In genomic region chr2:32624813-32625212, GRCh38 we compare ENCODE assay signal across 26 cellular contexts.
"Had no signal": no experiment of that assay in that cellular context is flagged by ENCODE, and none has a peak within 500 bp of the region (broad histone marks: within the 10 kb centered on the region; RNA-seq: fewer than 3 reads in every experiment).

No MANE protein-coding gene starts in this region.

- FAIRE-seq: pancreas had no signal

- H3K27me3 Mint-ChIP-seq: memory B cell; naive thymus-derived CD4-positive, alpha-beta T cell; stimulated activated naive B cell treated with anti-CD40 and anti-IgM and Interleukin-4, amounts not matched to agents 10 μg/mL and 1 μg/mL and 100 μg/mL, for 72 hours had no signal

- H3K9me3 Mint-ChIP-seq: memory B cell; stimulated activated naive B cell treated with anti-CD40 and anti-IgM and Interleukin-4, amounts not matched to agents 10 μg/mL and 1 μg/mL and 100 μg/mL, for 72 hours had no signal

- H3K4me2 ChIP-seq: hepatocyte had no signal

- DNase-seq: heart left ventricle; islet precursor cell; left ventricle myocardium inferior; midbrain; mucosa of descending colon; naive thymus-derived CD4-positive, alpha-beta T cell; pancreas; posterior cingulate gyrus; stimulated activated CD4-positive, alpha-beta T cell treated with anti-CD3 and anti-CD28 coated beads, Interleukin-12 subunit alpha, Interleukin-12 subunit beta, amount 100 ng/mL, for 4 hours; stimulated activated CD4-positive, alpha-beta T cell treated with anti-CD3 and anti-CD28 coated beads, Interleukin-15, amount 100 ng/mL, for 24 hours; stimulated activated CD4-positive, alpha-beta T cell treated with anti-CD3 and anti-CD28 coated beads, Interleukin-2, amount 100 ng/mL, for 24 hours; stimulated activated CD4-positive, alpha-beta T cell treated with anti-CD3 and anti-CD28 coated beads, Interleukin-4, amount 100 ng/mL, for 1 hour; stimulated activated naive B cell treated with anti-CD40 and anti-IgM and Interleukin-4, amounts not matched to agents 10 μg/mL and 1 μg/mL and 100 μg/mL, for 72 hours; stimulated activated naive CD8-positive, alpha-beta T cell treated with anti-CD3 and anti-CD28 coated beads, Interleukin-15, Interleukin-2, amounts not matched to agents 100 U/mL and 50 U/mL, for 24 hours; stomach; testis; thyroid gland; transverse colon; upper lobe of left lung had no signal

- H3K4me3 ChIP-seq: heart left ventricle, hepatocyte, left ventricle myocardium inferior, lung, mucosa of descending colon, pancreas, right atrium auricular region, skin epidermis, stomach, testis, thyroid gland, transverse colon, upper lobe of left lung, vagina had no signal

- H2AFZ ChIP-seq: hepatocyte had no signal

- ATAC-seq: heart left ventricle; mucosa of descending colon; naive thymus-derived CD4-positive, alpha-beta T cell; pancreas; sciatic nerve; stimulated activated naive B cell treated with anti-CD40 and anti-IgM and Interleukin-4, amounts not matched to agents 10 μg/mL and 1 μg/mL and 100 μg/mL, for 72 hours; stimulated activated naive CD8-positive, alpha-beta T cell treated with anti-CD3 and anti-CD28 coated beads, Interleukin-15, Interleukin-2, amounts not matched to agents 100 U/mL and 50 U/mL, for 24 hours had no signal

- H3K9me3 ChIP-seq: heart left ventricle, left ventricle myocardium inferior, mucosa of descending colon, pancreas, right atrium auricular region, stomach, testis, thyroid gland, transverse colon, upper lobe of left lung, vagina had no signal

- H3K4me3 Mint-ChIP-seq: memory B cell; stimulated activated naive B cell treated with anti-CD40 and anti-IgM and Interleukin-4, amounts not matched to agents 10 μg/mL and 1 μg/mL and 100 μg/mL, for 72 hours had no signal

- H3K36me3 ChIP-seq: transverse colon, vagina had no signal

- H3K27ac Mint-ChIP-seq: memory B cell; stimulated activated naive B cell treated with anti-CD40 and anti-IgM and Interleukin-4, amounts not matched to agents 10 μg/mL and 1 μg/mL and 100 μg/mL, for 72 hours had no signal

- H3K27me3 ChIP-seq: heart left ventricle, hepatocyte, pancreas, right atrium auricular region, stomach, testis, thyroid gland, transverse colon, upper lobe of left lung, vagina had no signal

- H3K27ac ChIP-seq: heart left ventricle, hepatocyte, left ventricle myocardium inferior, pancreas, right atrium auricular region, skin epidermis, stomach, testis, thyroid gland, transverse colon, upper lobe of left lung, vagina had no signal
